ENCODE assay signal across 13 cellular contexts in genomic region chr4:6840062-6840976, GRCh38. TPM values are rescaled to one million over a fixed set of nuclear protein-coding genes. Genes with fewer than 3 reads are reported as not detected.
A peak's percentile ranks its signal among the peaks of the same experiment; 100 is the strongest.
DNase-seq lines count a peak whose midpoint lies in the region; ATAC-seq and TF ChIP-seq lines count a peak whose summit lies in the region.
"Had no signal": no experiment of that assay in that cellular context is flagged by ENCODE, and none has a peak within 500 bp of the region (broad histone marks: within the 10 kb centered on the region; RNA-seq: fewer than 3 reads in every experiment).

No MANE protein-coding gene starts in this region.

- intact Hi-C loops in right cardiac atrium (cut with DNase I), result no loop called here

- no peak overlapping the region for H3K4me3 ChIP-seq in astrocyte of the cerebellum (ENCODE audit: low read depth, low read length)
- H3K4me3 ChIP-seq in right cardiac atrium (ENCODE audit: low read length), result no peak overlapping the region
- H3K4me3 ChIP-seq in skeletal muscle cell (ENCODE audit: low read depth, low read length), result no peak overlapping the region
- H3K4me3 ChIP-seq: breast epithelium had no signal

- H3K4me1 Mint-ChIP-seq in stimulated activated memory B cell treated with anti-CD40 and anti-IgM and Interleukin-4, amounts not matched to agents 10 μg/mL and 1 μg/mL and 100 μg/mL, for 72 hours, result no peaks in the 10 kb centered on the region

- no peak for TF ChIP-seq CTCF in astrocyte of the cerebellum (IDR thresholded peaks at IDR 0.05; ENCODE audit: low read depth, low read length, missing control alignments)

- no peaks in the 10 kb centered on the region for H3K27me3 ChIP-seq in right cardiac atrium (ENCODE audit: control insufficient read depth, insufficient read depth)
- H3K27me3 ChIP-seq: breast epithelium had no signal

- in situ Hi-C loops in astrocyte of the cerebellum (cut with HindIII; ENCODE audit: low sequenced_read_pairs), result no loop called here

- 33% methylated on average over 8 of the region's 8 CpGs for WGBS in right cardiac atrium

- no peaks in the 10 kb centered on the region for H3K27me3 Mint-ChIP-seq in stimulated activated memory B cell treated with anti-CD40 and anti-IgM and Interleukin-4, amounts not matched to agents 10 μg/mL and 1 μg/mL and 100 μg/mL, for 72 hours
- H3K27me3 Mint-ChIP-seq: activated CD8-positive, alpha-beta T cell treated with anti-CD3 and anti-CD28 coated beads for 36 hours; stimulated activated naive CD8-positive, alpha-beta T cell treated with anti-CD3 and anti-CD28 coated beads, Interleukin-15, amount 100 ng/mL, for 72 hours had no signal

- no peak overlapping the region for H3K27ac Mint-ChIP-seq in stimulated activated memory B cell treated with anti-CD40 and anti-IgM and Interleukin-4, amounts not matched to agents 10 μg/mL and 1 μg/mL and 100 μg/mL, for 72 hours
- H3K27ac Mint-ChIP-seq: activated CD8-positive, alpha-beta T cell treated with anti-CD3 and anti-CD28 coated beads for 36 hours had no signal

- H3K4me1 ChIP-seq in right cardiac atrium (ENCODE audit: control insufficient read depth, insufficient read depth, low read length), result peaks cover 6% of the 10 kb centered on the region
- H3K4me1 ChIP-seq: breast epithelium had no signal

- no peak overlapping the region for H3K4me3 Mint-ChIP-seq in stimulated activated memory B cell treated with anti-CD40 and anti-IgM and Interleukin-4, amounts not matched to agents 10 μg/mL and 1 μg/mL and 100 μg/mL, for 72 hours
- H3K4me3 Mint-ChIP-seq: activated CD8-positive, alpha-beta T cell treated with anti-CD3 and anti-CD28 coated beads for 36 hours; stimulated activated naive CD8-positive, alpha-beta T cell treated with anti-CD3 and anti-CD28 coated beads, Interleukin-15, amount 100 ng/mL, for 72 hours had no signal

- DNase-seq in HCEC 1CT (peak; percentile 23), astrocyte of the cerebellum (ENCODE audit: low read depth) (peak; percentile 43), right cardiac atrium (peak in 2 of 3 donors; percentile 28 to 58), skeletal muscle cell (ENCODE audit: low read depth) (peak; percentile 60), NCI-H1048 (lab: John Stamatoyannopoulos, UW) (no peak), amniotic stem cell (lab: John Stamatoyannopoulos, UW) (no peak)
- DNase-seq: activated CD8-positive, alpha-beta T cell treated with anti-CD3 and anti-CD28 coated beads for 36 hours; GDM1; stimulated activated CD4-positive, alpha-beta T cell treated with anti-CD3 and anti-CD28 coated beads, Interleukin-12 subunit alpha, Interleukin-12 subunit beta, amount 100 ng/mL, for 4 hours; stimulated activated naive CD8-positive, alpha-beta T cell treated with anti-CD3 and anti-CD28 coated beads, Interleukin-15, amount 100 ng/mL, for 72 hours had no signal

- ATAC-seq in right cardiac atrium (peak; percentile 80 to 92), HG02970 (IDR thresholded peaks at IDR 0.05; ENCODE audit: low FRiP score, unreplicated experiment) (no peak)
- ATAC-seq in stimulated activated memory B cell treated with anti-CD40 and anti-IgM and Interleukin-4, amounts not matched to agents 10 μg/mL and 1 μg/mL and 100 μg/mL, for 72 hours, result no peak
- ATAC-seq: activated CD8-positive, alpha-beta T cell treated with anti-CD3 and anti-CD28 coated beads for 36 hours; stimulated activated naive CD8-positive, alpha-beta T cell treated with anti-CD3 and anti-CD28 coated beads, Interleukin-15, amount 100 ng/mL, for 72 hours had no signal

- peaks cover 48% of the 10 kb centered on the region for H3K36me3 Mint-ChIP-seq in stimulated activated memory B cell treated with anti-CD40 and anti-IgM and Interleukin-4, amounts not matched to agents 10 μg/mL and 1 μg/mL and 100 μg/mL, for 72 hours

- peaks cover 3% of the 10 kb centered on the region for H3K9me3 Mint-ChIP-seq in stimulated activated memory B cell treated with anti-CD40 and anti-IgM and Interleukin-4, amounts not matched to agents 10 μg/mL and 1 μg/mL and 100 μg/mL, for 72 hours
- H3K9me3 Mint-ChIP-seq: stimulated activated naive CD8-positive, alpha-beta T cell treated with anti-CD3 and anti-CD28 coated beads, Interleukin-15, amount 100 ng/mL, for 72 hours had no signal

- no peaks in the 10 kb centered on the region for H3K9me3 ChIP-seq in right cardiac atrium (ENCODE audit: control insufficient read depth, low read length)
- H3K9me3 ChIP-seq: breast epithelium had no signal

- H3K27ac ChIP-seq in right cardiac atrium (ENCODE audit: low read length), result peak overlapping the region; percentile 87
- H3K27ac ChIP-seq: breast epithelium had no signal

RNA-seq across cellular contexts. Expression of gene KIAA0232, which starts 57.8 kb away (rescaled TPM):
- 10 to 100 TPM; 64.2 to 67.0 (median 66.6) TPM for total RNA-seq in right cardiac atrium
- 21.8 TPM for polyA plus RNA-seq in right cardiac atrium

Comparison
In these comparisons a context has a peak if more than half of its experiments do, and no peak if none do; other contexts are left out.
1. DNase-seq: peak in HCEC 1CT (single experiment), astrocyte of the cerebellum (single experiment), right cardiac atrium (2 of 3) and skeletal muscle cell (single experiment); none in NCI-H1048 (single experiment) and amniotic stem cell (single experiment).
2. ATAC-seq: peak in right cardiac atrium (2 of 2); none in stimulated activated memory B cell treated with anti-CD40 and anti-IgM and Interleukin-4, amounts not matched to agents 10 μg/mL and 1 μg/mL and 100 μg/mL, for 72 hours (single experiment) and HG02970 (single experiment).